ENCODE assay signal across 8 cellular contexts in the genomic region with DNA sequence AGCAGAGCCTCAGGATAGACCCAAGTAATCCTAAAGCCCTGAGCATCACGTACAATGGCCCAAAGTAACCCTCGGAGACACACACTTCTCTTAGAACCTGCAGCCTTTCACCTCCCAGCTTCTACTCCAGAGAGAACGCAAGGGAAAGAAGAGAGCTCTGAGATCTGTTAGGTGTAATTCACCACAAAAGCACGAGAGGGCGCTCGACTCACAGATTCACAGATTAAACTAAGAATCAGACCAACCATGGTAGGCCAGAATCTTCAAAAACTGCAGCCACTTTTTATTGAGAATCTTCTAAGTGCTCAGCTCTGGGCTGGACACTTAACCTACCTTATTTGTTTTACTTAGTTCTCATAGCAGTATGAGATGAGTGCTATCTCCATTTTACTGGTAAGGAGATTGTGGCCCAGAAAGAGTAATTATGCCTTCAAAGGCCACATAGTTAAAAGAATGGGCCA. TPM values are rescaled to one million over a fixed set of nuclear protein-coding genes. Genes with fewer than 3 reads are reported as not detected.
DNase-seq lines count a peak whose midpoint lies in the region; ATAC-seq and TF ChIP-seq lines count a peak whose summit lies in the region.

No MANE protein-coding gene starts in this region.

- H3F3A ChIP-seq in Loucy (ENCODE audit: low read depth) (no peaks in the 10 kb centered on the region), neural cell (ENCODE audit: insufficient read depth, low read length, poor library complexity, severe bottlenecking) (no peaks in the 10 kb centered on the region)

- peaks cover 37% of the 10 kb centered on the region for H3K79me2 ChIP-seq in Loucy (ENCODE audit: insufficient read depth, low read length)
- H3K79me2 ChIP-seq in neural cell (replicated peaks; ENCODE audit: insufficient read depth, low read length): peaks cover 21% of the 10 kb centered on the region

- no peak overlapping the region for H3K27ac ChIP-seq in neural cell (ENCODE audit: low read length)

- H2AFZ ChIP-seq in Loucy (ENCODE audit: low read length) (peak overlapping the region; percentile 91), neural cell (ENCODE audit: low read depth, low read length) (peak overlapping the region; percentile 15)

- H3K4me3 ChIP-seq in Loucy (ENCODE audit: low read length, poor library complexity, severe bottlenecking): peak overlapping the region; percentile 90
- peak overlapping the region; percentile 95 for H3K4me3 ChIP-seq in neural cell (ENCODE audit: low read length)

- H3K9me2 ChIP-seq in Loucy (replicated peaks; ENCODE audit: low read depth, low read length): no peaks in the 10 kb centered on the region
- no peaks in the 10 kb centered on the region for H3K9me2 ChIP-seq in neural cell (ENCODE audit: insufficient read depth, low read length)

- H3K27me3 ChIP-seq in Loucy (ENCODE audit: insufficient read depth, low read length, poor library complexity, severe bottlenecking) (no peaks in the 10 kb centered on the region), neural cell (ENCODE audit: insufficient read depth, low read depth, low read length) (no peaks in the 10 kb centered on the region)

- H3K9me3 ChIP-seq in Loucy (ENCODE audit: insufficient read depth, low read depth, low read length): no peaks in the 10 kb centered on the region
- H3K9me3 ChIP-seq in neural cell (ENCODE audit: low read length): no peaks in the 10 kb centered on the region

- TF ChIP-seq POLR2A in Raji (IDR thresholded peaks at IDR 0.05; ENCODE audit: insufficient read depth, low read depth, low read length): peak; percentile 44; the same call in 1 of the 2 replicates

- peak; percentile 37 for ATAC-seq in GM19351 (IDR thresholded peaks at IDR 0.05; ENCODE audit: unreplicated experiment)
- peak; percentile 42 for ATAC-seq in stimulated activated naive CD8-positive, alpha-beta T cell treated with anti-CD3 and anti-CD28 coated beads, Interleukin-15, Interleukin-2, amounts not matched to agents 100 U/mL and 50 U/mL, for 24 hours

- H3K4me2 ChIP-seq in Loucy (ENCODE audit: low read depth, low read length, poor library complexity, severe bottlenecking) (peak overlapping the region; percentile 98), neural cell (ENCODE audit: low read length) (no peak overlapping the region)

- TF ChIP-seq CTCF in Loucy (conservative IDR thresholded peaks at IDR 0.05; ENCODE audit: low read length) (peak; percentile 90), neural cell (IDR thresholded peaks at IDR 0.05; ENCODE audit: poor library complexity, severe bottlenecking) (peak; percentile 94)

- peaks cover 13% of the 10 kb centered on the region for H4K20me1 ChIP-seq in Loucy (ENCODE audit: insufficient read depth, low read length, poor library complexity, severe bottlenecking)
- H4K20me1 ChIP-seq in neural cell (ENCODE audit: insufficient read depth): no peaks in the 10 kb centered on the region

- TF ChIP-seq RAD21 in neural cell (conservative IDR thresholded peaks at IDR 0.05): peak; percentile 96

- DNase-seq in AML-193 (lab: John Stamatoyannopoulos, UW) (peak; percentile 81 to 83), fibroblast of the conjunctiva (ENCODE audit: low read depth) (peak; percentile 85)
- DNase-seq in activated T-helper 9 cell treated with anti-CD3 and anti-CD28 coated beads, Interleukin-2, amount 50 U/mL, for 16 hours (ENCODE audit: low read depth): peak; percentile 74
- peak; percentile 88 for DNase-seq in stimulated activated naive CD8-positive, alpha-beta T cell treated with anti-CD3 and anti-CD28 coated beads, Interleukin-15, Interleukin-2, amounts not matched to agents 100 U/mL and 50 U/mL, for 24 hours

- peaks cover 23% of the 10 kb centered on the region for H3K4me1 ChIP-seq in Loucy (ENCODE audit: insufficient read depth, low read length, poor library complexity, severe bottlenecking)

- H3K36me3 ChIP-seq in Loucy (ENCODE audit: insufficient read depth, low read length) (no peaks in the 10 kb centered on the region), neural cell (ENCODE audit: insufficient read depth, low read length) (no peaks in the 10 kb centered on the region)

- no peak for TF ChIP-seq EP300 in neural cell (conservative IDR thresholded peaks at IDR 0.05; ENCODE audit: poor library complexity, severe bottlenecking)

- H3K9ac ChIP-seq in Loucy (ENCODE audit: low read depth, low read length, poor library complexity, severe bottlenecking): peak overlapping the region; percentile 99
- H3K9ac ChIP-seq in neural cell (ENCODE audit: low read length): no peak overlapping the region

TF ChIP-seq in neural cell, 6 proteins besides CTCF, POLR2A, EP300 and RAD21:
- TF ChIP-seq EZH2 (IDR thresholded peaks at IDR 0.05; ENCODE audit: borderline replicate concordance, insufficient read depth, low read length, poor library complexity, severe bottlenecking) (no peak), SMC3 (conservative IDR thresholded peaks at IDR 0.05; ENCODE audit: poor library complexity) (peak; percentile 97)

RNA-seq across cellular contexts. Expression of a gene that starts 1.3 kb away (rescaled TPM):
- polyA plus RNA-seq in neural cell: 94.6 and 96.5 TPM in 2 replicates
- 68.2 and 73.7 TPM in 2 replicates for polyA minus RNA-seq in neural cell

RNA-seq across cellular contexts. Expression of a gene that starts 12.4 kb away (rescaled TPM):
- 1.3 and 5.8 TPM in 2 replicates for polyA plus RNA-seq in neural cell
- 4.3 and 6.3 TPM in 2 replicates for polyA minus RNA-seq in neural cell

RNA-seq across cellular contexts. Expression of a gene that starts 35.0 kb away (rescaled TPM):
- 123 and 129 TPM in 2 replicates for polyA plus RNA-seq in neural cell
- 97.0 and 102 TPM in 2 replicates for polyA minus RNA-seq in neural cell
